14 cellular contexts compared by ENCODE assay signal in genomic region chr22:20456722-20457076, GRCh38. TPM values are rescaled to one million over a fixed set of nuclear protein-coding genes. Genes with fewer than 3 reads are reported as not detected.
DNase-seq lines count a peak whose midpoint lies in the region; ATAC-seq lines count a peak whose summit lies in the region.
"Had no signal": no experiment of that assay in that cellular context is flagged by ENCODE, and none has a peak within 500 bp of the region (broad histone marks: within the 10 kb centered on the region; RNA-seq: fewer than 3 reads in every experiment).

No MANE protein-coding gene starts in this region.

- H3K4me3 Mint-ChIP-seq in activated CD8-positive, alpha-beta memory T cell treated with anti-CD3 and anti-CD28 coated beads, Interleukin-2, amount 10 ng/mL, durations not matched to agents 7 days and 5 days = no peak overlapping the region
- no peak overlapping the region for H3K4me3 Mint-ChIP-seq in activated T-helper 1 cell treated with anti-CD3 and anti-CD28 coated beads, Interleukin-12 subunit alpha, Interleukin-12 subunit beta, Interleukin-2, Interleukin-4 antibody, amounts not matched to agents 30 ng/mL and 10 ng/mL and 1 ng/mL, durations not matched to agents 14 hours and 24 hours and 36 hours
- H3K4me3 Mint-ChIP-seq in stimulated activated naive B cell treated with anti-CD40 and anti-IgM and Interleukin-4, amounts not matched to agents 10 μg/mL and 1 μg/mL and 100 μg/mL, for 72 hours = no peak overlapping the region
- H3K4me3 Mint-ChIP-seq: CD8-positive, alpha-beta memory T cell; dendritic cell treated with granulocyte-macrophage colony-stimulating factor and Interleukin-4, amounts not matched to agents 40 ng/mL and 50 ng/mL, for 4 days had no signal

- no peak for DNase-seq in activated CD8-positive, alpha-beta memory T cell treated with anti-CD3 and anti-CD28 coated beads, Interleukin-2, amount 10 ng/mL, durations not matched to agents 7 days and 5 days
- DNase-seq in activated CD8-positive, alpha-beta memory T cell treated with anti-CD3 and anti-CD28 coated beads, Interleukin-2, amount 50 U/mL, for 4 hours = no peak
- no peak for DNase-seq in activated T-helper 1 cell treated with anti-CD3 and anti-CD28 coated beads, Interleukin-12 subunit alpha, Interleukin-12 subunit beta, Interleukin-2, Interleukin-4 antibody, amounts not matched to agents 30 ng/mL and 10 ng/mL and 1 ng/mL, durations not matched to agents 14 hours and 24 hours and 36 hours (ENCODE audit: low spot score)
- no peak for DNase-seq in stimulated activated naive B cell treated with anti-CD40 and anti-IgM and Interleukin-4, amounts not matched to agents 10 μg/mL and 1 μg/mL and 100 μg/mL, for 72 hours
- DNase-seq in stimulated activated CD4-positive, alpha-beta T cell treated with anti-CD3 and anti-CD28 coated beads, Interleukin-15, amount 100 ng/mL, for 24 hours = no peak
- DNase-seq in NK-92 (lab: John Stamatoyannopoulos, UW; ENCODE audit: unreplicated experiment) = no peak
- no peak for DNase-seq in NCI-H1092 (lab: John Stamatoyannopoulos, UW)
- DNase-seq: NCI-H187 treated with DMSO at 0.1 percent for 48 hours, NCI-H510A had no signal

- peaks cover 17% of the 10 kb centered on the region for H3K36me3 ChIP-seq in mesodermal cell (ENCODE audit: control insufficient read depth, insufficient read depth, low read length)

- ATAC-seq in activated CD8-positive, alpha-beta memory T cell treated with anti-CD3 and anti-CD28 coated beads, Interleukin-2, amount 10 ng/mL, durations not matched to agents 7 days and 5 days = peak; percentile 21
- ATAC-seq in stimulated activated naive B cell treated with anti-CD40 and anti-IgM and Interleukin-4, amounts not matched to agents 10 μg/mL and 1 μg/mL and 100 μg/mL, for 72 hours (replicated peaks) = no peak

- H3K27ac ChIP-seq in mesodermal cell (ENCODE audit: low read depth, low read length, severe bottlenecking) = peak overlapping the region; percentile 66
- H3K27ac ChIP-seq: esophagus muscularis mucosa had no signal

- H3K36me3 Mint-ChIP-seq in activated CD8-positive, alpha-beta memory T cell treated with anti-CD3 and anti-CD28 coated beads, Interleukin-2, amount 10 ng/mL, durations not matched to agents 7 days and 5 days = peaks cover 9% of the 10 kb centered on the region
- peaks cover 11% of the 10 kb centered on the region for H3K36me3 Mint-ChIP-seq in activated T-helper 1 cell treated with anti-CD3 and anti-CD28 coated beads, Interleukin-12 subunit alpha, Interleukin-12 subunit beta, Interleukin-2, Interleukin-4 antibody, amounts not matched to agents 30 ng/mL and 10 ng/mL and 1 ng/mL, durations not matched to agents 14 hours and 24 hours and 36 hours (ENCODE audit: low read depth)
- H3K36me3 Mint-ChIP-seq in stimulated activated naive B cell treated with anti-CD40 and anti-IgM and Interleukin-4, amounts not matched to agents 10 μg/mL and 1 μg/mL and 100 μg/mL, for 72 hours = peaks cover 28 to 44% of the 10 kb centered on the region in 2 donors

- intact Hi-C loops in activated T-helper 1 cell treated with anti-CD3 and anti-CD28 coated beads, Interleukin-12 subunit alpha, Interleukin-12 subunit beta, Interleukin-2, Interleukin-4 antibody, amounts not matched to agents 30 ng/mL and 10 ng/mL and 1 ng/mL, durations not matched to agents 14 hours and 24 hours and 36 hours (cut with micrococcal nuclease) = loop anchor here (1.0 kb wide), 5 partner anchors 19 to 299 kb away; no protein-coding TSS in a partner anchor

- CTCF ChIA-PET in activated CD8-positive, alpha-beta memory T cell treated with anti-CD3 and anti-CD28 coated beads, Interleukin-2, amount 10 ng/mL, durations not matched to agents 7 days and 5 days (lab: Charles Lee) = interaction anchor here (0.6 to 5.4 kb wide), 21 partner anchors 8 to 300 kb away, joined by 3 to 84 read pairs (median 4); partner anchors contain the start of gene DGCR6L

- no peaks in the 10 kb centered on the region for H3K27me3 Mint-ChIP-seq in activated CD8-positive, alpha-beta memory T cell treated with anti-CD3 and anti-CD28 coated beads, Interleukin-2, amount 10 ng/mL, durations not matched to agents 7 days and 5 days
- H3K27me3 Mint-ChIP-seq in activated T-helper 1 cell treated with anti-CD3 and anti-CD28 coated beads, Interleukin-12 subunit alpha, Interleukin-12 subunit beta, Interleukin-2, Interleukin-4 antibody, amounts not matched to agents 30 ng/mL and 10 ng/mL and 1 ng/mL, durations not matched to agents 14 hours and 24 hours and 36 hours (ENCODE audit: insufficient read depth) = peaks cover 3% of the 10 kb centered on the region
- no peaks in the 10 kb centered on the region for H3K27me3 Mint-ChIP-seq in stimulated activated naive B cell treated with anti-CD40 and anti-IgM and Interleukin-4, amounts not matched to agents 10 μg/mL and 1 μg/mL and 100 μg/mL, for 72 hours
- H3K27me3 Mint-ChIP-seq: CD8-positive, alpha-beta memory T cell; dendritic cell treated with granulocyte-macrophage colony-stimulating factor and Interleukin-4, amounts not matched to agents 40 ng/mL and 50 ng/mL, for 4 days had no signal

- no peak overlapping the region for H3K27ac Mint-ChIP-seq in activated CD8-positive, alpha-beta memory T cell treated with anti-CD3 and anti-CD28 coated beads, Interleukin-2, amount 10 ng/mL, durations not matched to agents 7 days and 5 days
- peak overlapping the region; percentile 40 for H3K27ac Mint-ChIP-seq in activated T-helper 1 cell treated with anti-CD3 and anti-CD28 coated beads, Interleukin-12 subunit alpha, Interleukin-12 subunit beta, Interleukin-2, Interleukin-4 antibody, amounts not matched to agents 30 ng/mL and 10 ng/mL and 1 ng/mL, durations not matched to agents 14 hours and 24 hours and 36 hours
- H3K27ac Mint-ChIP-seq in stimulated activated naive B cell treated with anti-CD40 and anti-IgM and Interleukin-4, amounts not matched to agents 10 μg/mL and 1 μg/mL and 100 μg/mL, for 72 hours = peak overlapping the region; percentile 65
- H3K27ac Mint-ChIP-seq: dendritic cell treated with granulocyte-macrophage colony-stimulating factor and Interleukin-4, amounts not matched to agents 40 ng/mL and 50 ng/mL, for 4 days had no signal

- H3K4me3 ChIP-seq in mesodermal cell (ENCODE audit: extremely low read depth, insufficient read depth, low read length, poor library complexity, severe bottlenecking) = no peak overlapping the region
- H3K4me3 ChIP-seq: esophagus muscularis mucosa, HAP-1 had no signal

- peaks cover 10% of the 10 kb centered on the region for H3K4me1 Mint-ChIP-seq in activated CD8-positive, alpha-beta memory T cell treated with anti-CD3 and anti-CD28 coated beads, Interleukin-2, amount 10 ng/mL, durations not matched to agents 7 days and 5 days
- H3K4me1 Mint-ChIP-seq in activated T-helper 1 cell treated with anti-CD3 and anti-CD28 coated beads, Interleukin-12 subunit alpha, Interleukin-12 subunit beta, Interleukin-2, Interleukin-4 antibody, amounts not matched to agents 30 ng/mL and 10 ng/mL and 1 ng/mL, durations not matched to agents 14 hours and 24 hours and 36 hours (ENCODE audit: low read depth) = peaks cover 14% of the 10 kb centered on the region
- peaks cover 14 to 30% of the 10 kb centered on the region in 2 donors for H3K4me1 Mint-ChIP-seq in stimulated activated naive B cell treated with anti-CD40 and anti-IgM and Interleukin-4, amounts not matched to agents 10 μg/mL and 1 μg/mL and 100 μg/mL, for 72 hours

- H3K4me1 ChIP-seq in mesodermal cell (ENCODE audit: control insufficient read depth, insufficient read depth, low read length, poor library complexity, severe bottlenecking) = peaks cover 4% of the 10 kb centered on the region
- H3K4me1 ChIP-seq: HAP-1 had no signal

- WGBS in mesodermal cell (ENCODE audit: insufficient coverage in 2 of 2), 2 experiments = 91 to 100% methylated on average over 3 of the region's 3 CpGs

- H3K9me3 ChIP-seq in mesodermal cell (ENCODE audit: control insufficient read depth, low read length) = no peaks in the 10 kb centered on the region
- H3K9me3 ChIP-seq: esophagus muscularis mucosa, HAP-1 had no signal

- no peaks in the 10 kb centered on the region for H3K9me3 Mint-ChIP-seq in activated CD8-positive, alpha-beta memory T cell treated with anti-CD3 and anti-CD28 coated beads, Interleukin-2, amount 10 ng/mL, durations not matched to agents 7 days and 5 days (ENCODE audit: low read depth)
- H3K9me3 Mint-ChIP-seq in activated T-helper 1 cell treated with anti-CD3 and anti-CD28 coated beads, Interleukin-12 subunit alpha, Interleukin-12 subunit beta, Interleukin-2, Interleukin-4 antibody, amounts not matched to agents 30 ng/mL and 10 ng/mL and 1 ng/mL, durations not matched to agents 14 hours and 24 hours and 36 hours = no peaks in the 10 kb centered on the region
- H3K9me3 Mint-ChIP-seq in stimulated activated naive B cell treated with anti-CD40 and anti-IgM and Interleukin-4, amounts not matched to agents 10 μg/mL and 1 μg/mL and 100 μg/mL, for 72 hours = no peaks in the 10 kb centered on the region
- H3K9me3 Mint-ChIP-seq: CD8-positive, alpha-beta memory T cell; dendritic cell treated with granulocyte-macrophage colony-stimulating factor and Interleukin-4, amounts not matched to agents 40 ng/mL and 50 ng/mL, for 4 days had no signal

RNA-seq across cellular contexts. Expression of gene SCARF2, which starts 19.1 kb away (rescaled TPM):
- 1 to 10 TPM in 1 of 2 experiments, under 1 TPM in 1; 0.54 to 1.1 TPM for total RNA-seq in activated CD8-positive, alpha-beta memory T cell treated with anti-CD3 and anti-CD28 coated beads, Interleukin-2, amount 10 ng/mL, durations not matched to agents 7 days and 5 days
- total RNA-seq in activated T-helper 1 cell treated with anti-CD3 and anti-CD28 coated beads, Interleukin-12 subunit alpha, Interleukin-12 subunit beta, Interleukin-2, Interleukin-4 antibody, amounts not matched to agents 30 ng/mL and 10 ng/mL and 1 ng/mL, durations not matched to agents 14 hours and 24 hours and 36 hours = 0.24 and 0.41 TPM in 2 replicates
- 28.7 TPM for polyA plus RNA-seq in mesodermal cell (2013, experiment 1 of 2)
- 20.2 TPM for polyA plus RNA-seq in mesodermal cell (2013, experiment 2 of 2)

RNA-seq across cellular contexts. Expression of gene KLHL22, which starts 38.9 kb away (rescaled TPM):
- total RNA-seq in activated CD8-positive, alpha-beta memory T cell treated with anti-CD3 and anti-CD28 coated beads, Interleukin-2, amount 10 ng/mL, durations not matched to agents 7 days and 5 days = 10 to 100 TPM; 27.5 to 31.7 TPM
- total RNA-seq in activated T-helper 1 cell treated with anti-CD3 and anti-CD28 coated beads, Interleukin-12 subunit alpha, Interleukin-12 subunit beta, Interleukin-2, Interleukin-4 antibody, amounts not matched to agents 30 ng/mL and 10 ng/mL and 1 ng/mL, durations not matched to agents 14 hours and 24 hours and 36 hours = 18.8 and 21.9 TPM in 2 replicates
- 17.7 TPM for polyA plus RNA-seq in mesodermal cell (2013, experiment 1 of 2)
- 17.0 TPM for polyA plus RNA-seq in mesodermal cell (2013, experiment 2 of 2)

RNA-seq across cellular contexts. Expression of gene MED15, which starts 50.7 kb away (rescaled TPM):
- total RNA-seq in activated CD8-positive, alpha-beta memory T cell treated with anti-CD3 and anti-CD28 coated beads, Interleukin-2, amount 10 ng/mL, durations not matched to agents 7 days and 5 days = 100 to 1,000 TPM; 145 to 179 TPM
- total RNA-seq in activated T-helper 1 cell treated with anti-CD3 and anti-CD28 coated beads, Interleukin-12 subunit alpha, Interleukin-12 subunit beta, Interleukin-2, Interleukin-4 antibody, amounts not matched to agents 30 ng/mL and 10 ng/mL and 1 ng/mL, durations not matched to agents 14 hours and 24 hours and 36 hours = 103 and 110 TPM in 2 replicates
- 83.8 TPM for polyA plus RNA-seq in mesodermal cell (2013, experiment 1 of 2)
- 71.0 TPM for polyA plus RNA-seq in mesodermal cell (2013, experiment 2 of 2)
